ENCODE assay signal across 15 cellular contexts in genomic region chr5:133963493-133964128, GRCh38. TPM values are rescaled to one million over a fixed set of nuclear protein-coding genes. Genes with fewer than 3 reads are reported as not detected.
DNase-seq lines count a peak whose midpoint lies in the region; ATAC-seq and TF ChIP-seq lines count a peak whose summit lies in the region.
"Had no signal": no experiment of that assay in that cellular context is flagged by ENCODE, and none has a peak within 500 bp of the region (broad histone marks: within the 10 kb centered on the region; RNA-seq: fewer than 3 reads in every experiment).

No MANE protein-coding gene starts in this region.

- no peaks in the 10 kb centered on the region for H3K9me2 ChIP-seq in GM23248 (ENCODE audit: insufficient read depth)

- H3K27me3 Mint-ChIP-seq in T-helper 2 cell treated with Interferon-gamma antibody and Interleukin-4, amounts not matched to agents 5 μg/mL and 100 μg/mL, for 36 hours (ENCODE audit: low read depth), result no peaks in the 10 kb centered on the region
- H3K27me3 Mint-ChIP-seq in activated naive CD8-positive, alpha-beta T cell treated with anti-CD3 and anti-CD28 coated beads for 36 hours, result peaks cover 4% of the 10 kb centered on the region

- H3K27ac ChIP-seq in GM23248 (peak overlapping the region; percentile 36; the same call in 1 of the 2 replicates), osteoblast (ENCODE audit: low read depth, low read length) (peak overlapping the region; percentile 56)
- H3K27ac ChIP-seq: ovary, right lobe of liver, VCaP had no signal

- WGBS in GM23248 (ENCODE audit: low coverage in 1 of 2, low lambda C conversion rate in 2 of 2, missing lambda C conversion rate in 2 of 2), 2 experiments, result 93% methylated on average over 2 of the region's 2 CpGs

- H4K20me1 ChIP-seq in GM23248 (ENCODE audit: insufficient read depth), result 0 out of 2 replicates have a peak, but pooled peaks cover 3% of the 10 kb centered on the region
- peaks cover 19% of the 10 kb centered on the region for H4K20me1 ChIP-seq in osteoblast (ENCODE audit: insufficient read depth, low read length)

- TF ChIP-seq CTCF in osteoblast (IDR thresholded peaks at IDR 0.05; ENCODE audit: extremely low read depth, low read depth, low read length) (no peak), GM10248 (IDR thresholded peaks at IDR 0.05; ENCODE audit: control extremely low read depth, extremely low read depth, low read depth, missing control alignments) (no peak)

- peaks cover 6% of the 10 kb centered on the region for H3K9me3 Mint-ChIP-seq in T-helper 2 cell treated with Interferon-gamma antibody and Interleukin-4, amounts not matched to agents 5 μg/mL and 100 μg/mL, for 36 hours
- peaks cover 8% of the 10 kb centered on the region for H3K9me3 Mint-ChIP-seq in activated naive CD8-positive, alpha-beta T cell treated with anti-CD3 and anti-CD28 coated beads for 36 hours
- H3K9me3 Mint-ChIP-seq: GM23338 had no signal

- POLR2A ChIA-PET in GM10248 (lab: Yijun Ruan, JAX), result no interaction called here

- peaks cover 47% of the 10 kb centered on the region for H3K4me1 Mint-ChIP-seq in T-helper 2 cell treated with Interferon-gamma antibody and Interleukin-4, amounts not matched to agents 5 μg/mL and 100 μg/mL, for 36 hours (ENCODE audit: low read depth)
- peaks cover 61% of the 10 kb centered on the region for H3K4me1 Mint-ChIP-seq in activated naive CD8-positive, alpha-beta T cell treated with anti-CD3 and anti-CD28 coated beads for 36 hours

- CTCF ChIA-PET in GM10248 (lab: Yijun Ruan, JAX), result interaction anchor here (1.2 to 3.1 kb wide), 5 partner anchors 10 to 36 kb away, joined by 4 to 10 read pairs (median 4); no protein-coding TSS in a partner anchor

- in situ Hi-C loops in GM23248 (cut with MboI), result no loop called here

- DNase-seq in T-helper 2 cell treated with Interferon-gamma antibody and Interleukin-4, amounts not matched to agents 5 μg/mL and 100 μg/mL, for 36 hours (ENCODE audit: low spot score), result no peak
- DNase-seq in T-helper 2 cell (no peak), GM23248 (no peak), osteoblast (ENCODE audit: insufficient read length, low spot score, missing footprints) (no peak), NCI-H1048 (lab: John Stamatoyannopoulos, UW) (no peak), GM10248 (ENCODE audit: extremely low spot score) (no peak)
- DNase-seq in activated naive CD8-positive, alpha-beta T cell treated with anti-CD3 and anti-CD28 coated beads for 36 hours, result no peak
- DNase-seq: 8988T, activated gamma-delta T cell treated with Interleukin-2 at 50 U/mL for 16 hours, NCI-H748 treated with DMSO at 0.1 percent for 48 hours, ovary, right lobe of liver had no signal

- H3K36me3 ChIP-seq in GM23248 (ENCODE audit: low read depth) (peaks cover 2% of the 10 kb centered on the region; the same call in 1 of the 2 replicates), osteoblast (ENCODE audit: insufficient read depth, low read length) (peaks cover 12% of the 10 kb centered on the region)
- H3K36me3 ChIP-seq: ovary had no signal

- no peak for ATAC-seq in GM19463 (IDR thresholded peaks at IDR 0.05; ENCODE audit: unreplicated experiment)
- ATAC-seq: GM23338, right lobe of liver had no signal

- H3K4me1 ChIP-seq in GM23248 (ENCODE audit: insufficient read depth), result peaks cover 33% of the 10 kb centered on the region
- peaks cover 28% of the 10 kb centered on the region for H3K4me1 ChIP-seq in osteoblast (ENCODE audit: insufficient read depth, low read length)

- H3K79me2 ChIP-seq in GM23248 (ENCODE audit: insufficient read depth) (peaks cover 98% of the 10 kb centered on the region), osteoblast (ENCODE audit: insufficient read depth, low read length) (peaks cover 86% of the 10 kb centered on the region)

- H3K4me3 ChIP-seq in GM23248 (no peak overlapping the region), osteoblast (ENCODE audit: insufficient read depth, low read length) (no peak overlapping the region)
- H3K4me3 ChIP-seq: GM23338, ovary, right lobe of liver had no signal

- H3K4me3 Mint-ChIP-seq in T-helper 2 cell treated with Interferon-gamma antibody and Interleukin-4, amounts not matched to agents 5 μg/mL and 100 μg/mL, for 36 hours, result peak overlapping the region; percentile 38
- H3K4me3 Mint-ChIP-seq in activated naive CD8-positive, alpha-beta T cell treated with anti-CD3 and anti-CD28 coated beads for 36 hours, result peak overlapping the region; percentile 57
- H3K4me3 Mint-ChIP-seq: GM23338 had no signal

- H3F3A ChIP-seq in GM23248 (ENCODE audit: insufficient read depth), result peaks cover 18% of the 10 kb centered on the region; the same call in 1 of the 2 replicates

- H3K36me3 Mint-ChIP-seq in T-helper 2 cell treated with Interferon-gamma antibody and Interleukin-4, amounts not matched to agents 5 μg/mL and 100 μg/mL, for 36 hours (ENCODE audit: low read depth), result peaks cover 37% of the 10 kb centered on the region
- peaks cover 61% of the 10 kb centered on the region for H3K36me3 Mint-ChIP-seq in activated naive CD8-positive, alpha-beta T cell treated with anti-CD3 and anti-CD28 coated beads for 36 hours

- peak overlapping the region; percentile 41 for H3K4me2 ChIP-seq in GM23248 (ENCODE audit: unreplicated experiment)
- H3K4me2 ChIP-seq in osteoblast (ENCODE audit: insufficient read depth, low read length), result no peak overlapping the region
- H3K4me2 ChIP-seq: GM23338 had no signal

- no peak overlapping the region for H3K9ac ChIP-seq in GM23248

- no peak overlapping the region for H2AFZ ChIP-seq in GM23248
- no peak overlapping the region for H2AFZ ChIP-seq in osteoblast (ENCODE audit: low read length)
- H2AFZ ChIP-seq: GM23338 had no signal

- H3K27ac Mint-ChIP-seq in T-helper 2 cell treated with Interferon-gamma antibody and Interleukin-4, amounts not matched to agents 5 μg/mL and 100 μg/mL, for 36 hours, result peak overlapping the region; percentile 22
- peak overlapping the region; percentile 91 for H3K27ac Mint-ChIP-seq in activated naive CD8-positive, alpha-beta T cell treated with anti-CD3 and anti-CD28 coated beads for 36 hours
- H3K27ac Mint-ChIP-seq: GM23338 had no signal

- H3K27me3 ChIP-seq in GM23248 (replicated peaks; ENCODE audit: insufficient read depth) (no peaks in the 10 kb centered on the region), osteoblast (ENCODE audit: insufficient read depth, low read length) (no peaks in the 10 kb centered on the region)
- H3K27me3 ChIP-seq: ovary, right lobe of liver had no signal

- H3K9me3 ChIP-seq in GM23248 (ENCODE audit: low read depth), result no peaks in the 10 kb centered on the region
- H3K9me3 ChIP-seq in osteoblast (ENCODE audit: low read depth, low read length), result no peaks in the 10 kb centered on the region
- H3K9me3 ChIP-seq: ovary, right lobe of liver had no signal

RNA-seq across cellular contexts. Expression of gene C5orf15, which starts 4.8 kb away (rescaled TPM):
- total RNA-seq in GM23248 (2014; rRNA removed; shearing (Covaris generic)), result 126 and 128 TPM in 2 replicates
- polyA plus RNA-seq in GM23248 (2016; fragmentation: Nextera tagmentation; extraction: Ambion mirVana), result 121 and 122 TPM in 2 replicates
- 10 to 100 TPM; 33.4 to 33.8 TPM for total RNA-seq in activated naive CD8-positive, alpha-beta T cell treated with anti-CD3 and anti-CD28 coated beads for 36 hours
- total RNA-seq in osteoblast, result 68.4 and 77.2 TPM in 2 replicates

RNA-seq across cellular contexts. Expression of gene VDAC1, which starts 41.2 kb away (rescaled TPM):
- total RNA-seq in GM23248 (2014; rRNA removed; shearing (Covaris generic)), result 329 and 332 TPM in 2 replicates
- polyA plus RNA-seq in GM23248 (2016; fragmentation: Nextera tagmentation; extraction: Ambion mirVana), result 318 and 337 TPM in 2 replicates
- total RNA-seq in activated naive CD8-positive, alpha-beta T cell treated with anti-CD3 and anti-CD28 coated beads for 36 hours, result 100 to 1,000 TPM; 539 to 540 TPM
- 236 and 264 TPM in 2 replicates for total RNA-seq in osteoblast
